32 cellular contexts compared by ENCODE assay signal in genomic region chr5:144328505-144328904, GRCh38.
A peak's percentile ranks its signal among the peaks of the same experiment; 100 is the strongest.
DNase-seq lines count a peak whose midpoint lies in the region; ATAC-seq, FAIRE-seq and TF ChIP-seq lines count a peak whose summit lies in the region.
"Had no signal": no experiment of that assay in that cellular context is flagged by ENCODE, and none has a peak within 500 bp of the region (broad histone marks: within the 10 kb centered on the region; RNA-seq: fewer than 3 reads in every experiment).

No MANE protein-coding gene starts in this region.

- H3K36me3 ChIP-seq in pancreas, result no peaks in the 10 kb centered on the region
- H3K36me3 ChIP-seq: esophagus squamous epithelium, gastrocnemius medialis, left ventricle myocardium inferior, neutrophil had no signal

- DNase-seq in DMS153 (lab: John Stamatoyannopoulos, UW), result peak; percentile 57
- DNase-seq in DMS153 treated with DMSO at 0.1 percent for 48 hours (lab: John Stamatoyannopoulos, UW; ENCODE audit: unreplicated experiment), result no peak
- peak; percentile 68 for DNase-seq in NCI-H2107 treated with DMSO at 0.1 percent for 48 hours (lab: John Stamatoyannopoulos, UW; ENCODE audit: unreplicated experiment)
- DNase-seq in NCI-H774 (lab: John Stamatoyannopoulos, UW), result peak; percentile 82
- no peak for DNase-seq in pancreas
- DNase-seq in activated effector memory CD4-positive, alpha-beta T cell treated with anti-CD3 and anti-CD28 coated beads, Interleukin-2, amount 50 U/mL, for 16 hours, result no peak
- no peak for DNase-seq in substantia nigra (lab: John Stamatoyannopoulos, UW)
- DNase-seq: activated CD4-positive, alpha-beta memory T cell treated with anti-CD3 and anti-CD28 coated beads, Interleukin-2, amount 10 ng/mL, durations not matched to agents 7 days and 5 days; activated CD4-positive, CD25-positive, alpha-beta regulatory T cell treated with anti-CD3 and anti-CD28 coated beads, Interleukin-2, amount 50 U/mL, for 72 hours; EL; esophagus squamous epithelium; gastrocnemius medialis; hippocampal formation; immature natural killer cell; KG1; left ventricle myocardium inferior; mesendoderm; MM.1S; NCI-H1436 treated with DMSO at 0.1 percent for 48 hours; NCI-H524; stimulated activated CD4-positive, alpha-beta T cell treated with anti-CD3 and anti-CD28 coated beads, Interleukin-12 subunit alpha, Interleukin-12 subunit beta, amount 100 ng/mL, for 4 hours; stimulated activated CD4-positive, alpha-beta T cell treated with anti-CD3 and anti-CD28 coated beads, Interleukin-4, amount 100 ng/mL, for 1 hour had no signal

- peak overlapping the region in 2 of 4 donors; percentile 51 to 53 for H3K27ac ChIP-seq in pancreas
- H3K27ac ChIP-seq in substantia nigra (ENCODE audit: low read depth, low read length, poor library complexity, severe bottlenecking), result no peak overlapping the region
- H3K27ac ChIP-seq: 22Rv1, C4-2B, esophagus squamous epithelium, gastrocnemius medialis, left ventricle myocardium inferior, neutrophil had no signal

- peak; percentile 77 to 82 (median 78) for ATAC-seq in pancreas
- no peak for ATAC-seq in GM21390 (IDR thresholded peaks at IDR 0.05; ENCODE audit: unreplicated experiment)
- ATAC-seq: gastrocnemius medialis, GM12878, HCT116, sciatic nerve had no signal

- no peak for TF ChIP-seq CTCF in pancreas (IDR thresholded peaks at IDR 0.05)

- peaks cover 0 to 38% (median 21%) of the 10 kb centered on the region in 3 donors for H3K4me1 ChIP-seq in pancreas
- H3K4me1 ChIP-seq: esophagus squamous epithelium, gastrocnemius medialis, left ventricle myocardium inferior had no signal

- intact Hi-C loops in pancreas (cut with DNase I), result no loop called here

- FAIRE-seq in pancreas (lab: Jason Lieb, UNC), result no peak
- FAIRE-seq: endometrium, GM12878, HTR-8/SVneo, TTC549 had no signal

- H3K9me3 ChIP-seq in pancreas, result no peaks in the 10 kb centered on the region
- H3K9me3 ChIP-seq: esophagus squamous epithelium, gastrocnemius medialis, left ventricle myocardium inferior, neutrophil had no signal

- no peaks in the 10 kb centered on the region for H3K27me3 ChIP-seq in pancreas
- H3K27me3 ChIP-seq: esophagus squamous epithelium, gastrocnemius medialis, neutrophil had no signal

- 33 to 34% methylated on average over 2 of the region's 2 CpGs for WGBS in pancreas, 2 donors

- no peak overlapping the region for H3K4me3 ChIP-seq in pancreas
- H3K4me3 ChIP-seq: esophagus squamous epithelium, gastrocnemius medialis, GM12878, left ventricle myocardium inferior had no signal

Comparison
In these comparisons a context has a peak if more than half of its experiments do, and no peak if none do; other contexts are left out.
1. DNase-seq: peak in DMS153 (single experiment), NCI-H2107 treated with DMSO at 0.1 percent for 48 hours (single experiment) and NCI-H774 (single experiment); none in DMS153 treated with DMSO at 0.1 percent for 48 hours (single experiment), pancreas (0 of 6), activated effector memory CD4-positive, alpha-beta T cell treated with anti-CD3 and anti-CD28 coated beads, Interleukin-2, amount 50 U/mL, for 16 hours (single experiment) and substantia nigra (0 of 49).